ENCODE assay signal across 29 cellular contexts in the genomic region with DNA sequence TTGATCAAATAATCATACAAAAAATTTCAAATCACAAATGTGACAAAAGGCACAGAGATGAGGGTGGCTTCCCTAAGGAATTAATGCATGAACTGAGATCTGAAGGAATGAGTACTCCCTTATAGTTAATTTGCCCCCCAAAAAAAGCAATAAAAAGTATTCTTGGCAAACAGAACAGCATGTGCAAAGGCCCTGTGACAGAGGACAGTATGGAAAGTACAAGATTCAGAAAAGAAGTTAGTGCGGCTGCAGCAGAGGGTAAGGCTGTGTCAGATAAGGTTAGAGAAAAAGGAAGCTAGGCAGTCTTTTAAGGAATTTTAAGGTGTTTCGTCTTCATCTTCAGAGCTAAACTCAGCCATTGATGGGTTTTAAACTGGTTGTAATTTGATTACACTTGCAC.
"Had no signal": no experiment of that assay in that cellular context is flagged by ENCODE, and none has a peak within 500 bp of the region (broad histone marks: within the 10 kb centered on the region; RNA-seq: fewer than 3 reads in every experiment).

No MANE protein-coding gene starts in this region.

- H3K4me3 Mint-ChIP-seq: effector memory CD8-positive, alpha-beta T cell; mesothelial cell of epicardium; naive B cell; nephron; neural progenitor cell; stimulated activated naive B cell treated with anti-CD40 and anti-IgM and Interleukin-4, amounts not matched to agents 10 μg/mL and 1 μg/mL and 100 μg/mL, for 72 hours; type B pancreatic cell had no signal

- H3K4me2 ChIP-seq: neural progenitor cell had no signal

- H3K4me3 ChIP-seq: esophagus squamous epithelium, heart right ventricle, left lung, mucosa of descending colon, neural progenitor cell, right lobe of liver, testis, tibial artery had no signal

- H3K27me3 Mint-ChIP-seq: effector memory CD8-positive, alpha-beta T cell; naive B cell; stimulated activated naive B cell treated with anti-CD40 and anti-IgM and Interleukin-4, amounts not matched to agents 10 μg/mL and 1 μg/mL and 100 μg/mL, for 72 hours; type B pancreatic cell had no signal

- H2AFZ ChIP-seq: neural progenitor cell, parathyroid adenoma had no signal

- H3K9me3 ChIP-seq: left lung, mucosa of descending colon, right lobe of liver, testis, tibial artery had no signal

- ATAC-seq: effector memory CD8-positive, alpha-beta T cell; heart right ventricle; left cardiac atrium; left lung; mucosa of descending colon; right lobe of liver; stimulated activated naive B cell treated with anti-CD40 and anti-IgM and Interleukin-4, amounts not matched to agents 10 μg/mL and 1 μg/mL and 100 μg/mL, for 72 hours had no signal

- H3K27ac Mint-ChIP-seq: effector memory CD8-positive, alpha-beta T cell; mesothelial cell of epicardium; nephron; neural progenitor cell; progenitor cell of endocrine pancreas; stimulated activated naive B cell treated with anti-CD40 and anti-IgM and Interleukin-4, amounts not matched to agents 10 μg/mL and 1 μg/mL and 100 μg/mL, for 72 hours; type B pancreatic cell had no signal

- FAIRE-seq: endometrium, islet of Langerhans, small intestine had no signal

- H3K4me1 ChIP-seq: parathyroid adenoma, testis, tibial artery had no signal

- DNase-seq: cortex of kidney; effector memory CD8-positive, alpha-beta T cell; erythroblast; esophagus squamous epithelium; foreskin melanocyte; glutamatergic neuron; heart right ventricle; hippocampal formation; left cardiac atrium; left lung; mesenchymal stem cell; mucosa of descending colon; naive B cell; right lobe of liver; small intestine; stimulated activated CD4-positive, alpha-beta T cell treated with anti-CD3 and anti-CD28 coated beads, Interleukin-15, amount 100 ng/mL, for 24 hours; stimulated activated CD4-positive, alpha-beta T cell treated with anti-CD3 and anti-CD28 coated beads, Interleukin-2, amount 100 ng/mL, for 48 hours; stimulated activated naive B cell treated with anti-CD40 and anti-IgM and Interleukin-4, amounts not matched to agents 10 μg/mL and 1 μg/mL and 100 μg/mL, for 72 hours; substantia nigra; testis; tibial artery had no signal

- H3K79me2 ChIP-seq: parathyroid adenoma had no signal

- H3K27ac ChIP-seq: esophagus squamous epithelium, heart right ventricle, left lung, neural progenitor cell, parathyroid adenoma, right lobe of liver, testis, tibial artery had no signal

- H3K9me3 Mint-ChIP-seq: effector memory CD8-positive, alpha-beta T cell; mesothelial cell of epicardium; nephron; stimulated activated naive B cell treated with anti-CD40 and anti-IgM and Interleukin-4, amounts not matched to agents 10 μg/mL and 1 μg/mL and 100 μg/mL, for 72 hours had no signal

- H3K9ac ChIP-seq: neural progenitor cell, parathyroid adenoma had no signal

- H3K27me3 ChIP-seq: esophagus squamous epithelium, heart right ventricle, left lung, neural progenitor cell, right lobe of liver, testis, tibial artery had no signal
